In the genomic region with DNA sequence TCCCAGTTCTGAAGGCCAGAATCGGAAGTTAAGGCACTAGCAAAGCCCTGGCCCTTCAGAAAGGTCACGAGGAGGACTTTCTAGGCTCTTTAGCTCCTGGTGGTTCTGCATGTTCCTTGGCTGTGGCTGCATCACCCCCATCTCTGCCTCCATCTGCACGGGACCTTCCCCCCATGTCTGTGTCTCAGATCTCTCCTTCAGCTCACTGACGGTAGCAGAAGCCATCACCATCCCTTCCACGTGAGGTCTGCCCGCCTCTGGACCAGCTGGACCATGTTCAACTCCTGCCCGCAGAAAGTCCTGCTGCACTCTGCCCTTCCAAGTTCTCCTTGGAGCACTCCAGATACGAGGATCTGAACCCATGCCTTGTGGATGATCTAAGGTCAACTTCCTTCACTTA, we compare ENCODE assay signal across 16 cellular contexts.
A peak's percentile ranks its signal among the peaks of the same experiment; 100 is the strongest.
DNase-seq lines count a peak whose midpoint lies in the region; ATAC-seq and TF ChIP-seq lines count a peak whose summit lies in the region.
"Had no signal": no experiment of that assay in that cellular context is flagged by ENCODE, and none has a peak within 500 bp of the region (broad histone marks: within the 10 kb centered on the region; RNA-seq: fewer than 3 reads in every experiment).

No MANE protein-coding gene starts in this region.

- H3K27ac Mint-ChIP-seq in osteocyte (ENCODE audit: unreplicated experiment) (no peak overlapping the region), type B pancreatic cell (no peak overlapping the region)
- H3K27ac Mint-ChIP-seq: CD4-positive, alpha-beta memory T cell; HFFc6 had no signal

- no peaks in the 10 kb centered on the region for H3K27me3 Mint-ChIP-seq in osteocyte (ENCODE audit: unreplicated experiment)
- H3K27me3 Mint-ChIP-seq in type B pancreatic cell = peaks cover 15% of the 10 kb centered on the region

- H3K4me3 Mint-ChIP-seq in osteocyte (ENCODE audit: unreplicated experiment) (no peak overlapping the region), type B pancreatic cell (no peak overlapping the region)
- H3K4me3 Mint-ChIP-seq: CD4-positive, alpha-beta memory T cell; HFFc6 had no signal

- H3K4me1 Mint-ChIP-seq in osteocyte (ENCODE audit: unreplicated experiment) (no peaks in the 10 kb centered on the region), type B pancreatic cell (ENCODE audit: unreplicated experiment) (no peaks in the 10 kb centered on the region)
- H3K4me1 Mint-ChIP-seq: CD4-positive, alpha-beta memory T cell had no signal

- no peaks in the 10 kb centered on the region for H3K36me3 Mint-ChIP-seq in osteocyte (ENCODE audit: unreplicated experiment)
- no peaks in the 10 kb centered on the region for H3K36me3 Mint-ChIP-seq in type B pancreatic cell
- H3K36me3 Mint-ChIP-seq: CD4-positive, alpha-beta memory T cell had no signal

- H3K36me3 ChIP-seq in RWPE2 (ENCODE audit: low read depth) = no peaks in the 10 kb centered on the region
- H3K36me3 ChIP-seq: BE2C had no signal

- peaks cover 2% of the 10 kb centered on the region for H3K9me3 ChIP-seq in RWPE2 (ENCODE audit: severe bottlenecking)
- H3K9me3 ChIP-seq: A549 had no signal

- no peaks in the 10 kb centered on the region for H3K27me3 ChIP-seq in RWPE2 (ENCODE audit: insufficient read depth, poor library complexity, severe bottlenecking)
- H3K27me3 ChIP-seq: BE2C had no signal

- H3K4me1 ChIP-seq in RWPE2 (ENCODE audit: insufficient read depth, poor library complexity, severe bottlenecking) = no peaks in the 10 kb centered on the region
- H3K4me1 ChIP-seq: A549, BE2C had no signal

- H3K4me3 ChIP-seq in RWPE2 (ENCODE audit: severe bottlenecking) = no peak overlapping the region
- H3K4me3 ChIP-seq: A549, GM12878 had no signal

- peaks cover 57% of the 10 kb centered on the region for H3K9me3 Mint-ChIP-seq in osteocyte (ENCODE audit: unreplicated experiment)
- H3K9me3 Mint-ChIP-seq in type B pancreatic cell = no peaks in the 10 kb centered on the region

- ATAC-seq in RWPE2 (ENCODE audit: low read depth) (no peak), GM21381 (IDR thresholded peaks at IDR 0.05; ENCODE audit: unreplicated experiment) (no peak)
- ATAC-seq: A549, GM12878, HepG2 had no signal

- TF ChIP-seq CTCF in RWPE2 (IDR thresholded peaks at IDR 0.05; ENCODE audit: poor library complexity, severe bottlenecking) (no peak), osteocyte (IDR thresholded peaks at IDR 0.05) (no peak), type B pancreatic cell (conservative IDR thresholded peaks at IDR 0.05) (no peak)

- DNase-seq in RWPE2 (ENCODE audit: low spot score) (peak; percentile 29), ecto neural progenitor cell (ENCODE audit: low spot score) (peak; percentile 22), osteocyte (ENCODE audit: extremely low spot score, unreplicated experiment) (peak; percentile 62), type B pancreatic cell (ENCODE audit: extremely low spot score, unreplicated experiment) (peak; percentile 45), NCI-H345 (lab: John Stamatoyannopoulos, UW) (no peak), LoVo (ENCODE audit: low spot score) (no peak)
- DNase-seq: BE2C; CD4-positive, alpha-beta memory T cell; DMS79; HCEC 1CT; HFFc6 had no signal

- H3K27ac ChIP-seq in RWPE2 (ENCODE audit: poor library complexity, severe bottlenecking) = no peak overlapping the region
- H3K27ac ChIP-seq: A549, C4-2B had no signal

Comparison
In these comparisons a context has a peak if more than half of its experiments do, and no peak if none do; other contexts are left out.
1. DNase-seq: peak in RWPE2 (single experiment), ecto neural progenitor cell (single experiment), osteocyte (single experiment) and type B pancreatic cell (single experiment); none in NCI-H345 (single experiment) and LoVo (single experiment).